ENCODE assay signal across 8 cellular contexts in the genomic region with DNA sequence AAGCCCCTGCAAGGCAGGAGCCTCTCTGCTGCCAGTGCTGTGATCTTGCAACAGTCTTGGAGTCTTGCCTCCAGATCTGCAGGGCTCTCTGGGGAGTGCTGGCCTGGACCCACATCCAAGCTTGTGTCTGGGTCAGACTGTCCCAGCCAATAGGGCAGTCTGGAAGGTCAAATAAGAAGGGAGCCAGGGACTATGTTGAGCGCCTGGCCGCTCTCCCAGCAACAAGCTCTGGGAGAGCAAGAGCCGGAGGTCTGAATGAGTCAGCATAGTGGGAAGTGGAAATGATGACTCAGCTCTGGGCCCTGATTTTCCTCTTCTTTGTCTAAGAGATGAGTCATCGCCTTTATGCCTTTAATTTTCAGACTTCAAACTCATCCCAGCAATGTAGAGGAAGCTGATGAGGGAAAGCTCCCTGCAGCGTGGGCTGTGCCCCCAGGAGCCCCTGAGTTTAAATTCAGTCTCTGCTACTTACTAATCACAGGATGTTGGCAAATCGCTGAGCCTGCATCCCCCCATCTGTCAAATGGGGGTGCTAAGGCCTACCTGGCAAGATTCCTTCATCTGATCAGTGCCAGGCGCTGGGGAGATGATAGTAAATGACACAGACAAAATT. TPM values are rescaled to one million over a fixed set of nuclear protein-coding genes. Genes with fewer than 3 reads are reported as not detected.
DNase-seq lines count a peak whose midpoint lies in the region; ATAC-seq and TF ChIP-seq lines count a peak whose summit lies in the region.

No MANE protein-coding gene starts in this region.

- WGBS in tibial nerve, 2 donors, result 23 to 24% methylated on average over 7 of the region's 7 CpGs

- H3K4me1 ChIP-seq in tibial nerve, result peaks cover 0 to 14% (median 3%) of the 10 kb centered on the region in 4 donors

- H3K36me3 ChIP-seq in tibial nerve, result no peaks in the 10 kb centered on the region

- peaks cover 0 to 21% (median 0%) of the 10 kb centered on the region in 4 donors for H3K9me3 ChIP-seq in tibial nerve

- H3K4me3 ChIP-seq in tibial nerve, result no peak overlapping the region

- peaks cover 31% of the 10 kb centered on the region for H3K4me1 Mint-ChIP-seq in osteocyte (ENCODE audit: unreplicated experiment)

- H3K9me3 Mint-ChIP-seq in osteocyte (ENCODE audit: unreplicated experiment), result peaks cover 3% of the 10 kb centered on the region

- TF ChIP-seq EP300 in tibial nerve (IDR thresholded peaks at IDR 0.05), result peak in 1 of 2 donors; percentile 86

- DNase-seq in activated gamma-delta T cell treated with Interleukin-2 at 50 U/mL for 16 hours (peak; percentile 4), activated gamma-delta T cell (lab: John Stamatoyannopoulos, UW) (no peak), OCI-M1 (lab: John Stamatoyannopoulos, UW) (peak; percentile 94), globus pallidus (ENCODE audit: low spot score) (peak; percentile 49), osteocyte (ENCODE audit: extremely low spot score, unreplicated experiment) (peak; percentile 93), tibial nerve (ENCODE audit: low spot score in 2 of 2) (peak; percentile 54 to 82)
- DNase-seq in activated effector memory CD4-positive, alpha-beta T cell treated with anti-CD3 and anti-CD28 coated beads, Interleukin-2, amount 50 U/mL, for 16 hours, result peak; percentile 81

- TF ChIP-seq POLR2A in tibial nerve (IDR thresholded peaks at IDR 0.05), result no peak

- H3K4me3 Mint-ChIP-seq in osteocyte (ENCODE audit: unreplicated experiment), result no peak overlapping the region

- no peaks in the 10 kb centered on the region for H3K27me3 ChIP-seq in tibial nerve

- peak; percentile 68 for ATAC-seq in HG03103 (IDR thresholded peaks at IDR 0.05; ENCODE audit: low read depth, unreplicated experiment)

- peak overlapping the region in 2 of 4 donors; percentile 64 to 71 for H3K27ac ChIP-seq in tibial nerve

- no peak for TF ChIP-seq CTCF in osteocyte (IDR thresholded peaks at IDR 0.05)
- no peak for TF ChIP-seq CTCF in tibial nerve (IDR thresholded peaks at IDR 0.05)

- H3K27ac Mint-ChIP-seq in osteocyte (ENCODE audit: unreplicated experiment), result peak overlapping the region; percentile 96

- H3K36me3 Mint-ChIP-seq in osteocyte (ENCODE audit: unreplicated experiment), result no peaks in the 10 kb centered on the region

- no peaks in the 10 kb centered on the region for H3K27me3 Mint-ChIP-seq in osteocyte (ENCODE audit: unreplicated experiment)

RNA-seq across cellular contexts. Expression of gene HAPSTR1, which starts 43.6 kb away (rescaled TPM):
- total RNA-seq in osteocyte (73.4 and 80.2 TPM in 2 replicates), tibial nerve (10 to 100 TPM; 39.9 to 54.3 (median 50.6) TPM)
